Comparison of ENCODE assay signal across 1 cellular context in the genomic region with DNA sequence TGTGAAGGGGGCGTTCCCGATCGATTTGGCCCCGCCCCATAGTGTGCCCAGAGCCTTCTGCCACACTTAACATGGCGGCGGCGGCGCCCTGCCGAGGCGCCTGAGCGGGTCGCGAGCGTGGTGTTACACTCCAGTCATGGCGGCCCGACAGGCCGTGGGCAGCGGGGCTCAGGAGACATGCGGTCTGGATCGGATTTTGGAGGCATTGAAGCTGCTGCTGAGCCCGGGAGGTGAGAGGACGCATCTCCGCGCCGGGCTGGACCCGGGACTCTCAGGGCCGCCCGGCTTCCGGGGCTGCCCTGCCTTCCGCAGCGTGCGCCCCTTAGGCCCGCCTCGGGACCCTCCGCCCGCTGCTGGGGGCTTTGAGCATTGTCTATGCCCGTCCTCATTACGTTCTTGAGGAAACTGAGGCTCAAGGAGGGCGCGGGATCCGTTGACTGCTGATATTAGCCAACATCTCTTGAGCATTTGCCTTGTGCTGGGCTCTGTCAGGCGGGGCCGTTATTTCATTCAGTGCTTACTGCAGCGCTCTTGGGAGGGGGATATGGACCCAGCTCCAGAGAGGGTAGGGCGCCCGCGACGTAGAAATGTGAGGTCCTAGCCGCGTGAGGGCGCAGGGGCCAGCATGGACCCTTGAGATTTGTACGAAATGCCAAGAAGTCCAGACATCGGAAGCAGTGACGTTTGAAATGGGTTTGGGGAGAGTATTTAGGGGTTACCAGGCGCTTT.
A peak's percentile ranks its signal among the peaks of the same experiment; 100 is the strongest.
TF ChIP-seq lines count a peak whose summit lies in the region.

TSS of gene TANGO6 (plus strand) at position 50 of the 729 bp plus-strand sequence. CDS start at position 137, 87 bp downstream.

TF ChIP-seq in GM12878, 131 proteins besides CTCF, POLR2A, EP300 and RAD21 (continued from another document and continues in another):
- TF ChIP-seq MEF2A (IDR thresholded peaks at IDR 0.05; ENCODE audit: insufficient read depth, low read depth, low read length) (0 out of 2 replicates have a peak, but pooled peaks have one; percentile 15), TARDBP (IDR thresholded peaks at IDR 0.05; ENCODE audit: borderline replicate concordance) (peak; percentile 69), MLLT1 (IDR thresholded peaks at IDR 0.05) (no peak), RELA (IDR thresholded peaks at IDR 0.05; ENCODE audit: borderline replicate concordance, partially characterized antibody) (peak; percentile 88), SMAD5 (IDR thresholded peaks at IDR 0.05; ENCODE audit: low read depth) (peak; percentile 19; the same call in 1 of the 2 replicates), TCF3 (IDR thresholded peaks at IDR 0.05; ENCODE audit: borderline replicate concordance, insufficient read depth, low read depth, low read length) (0 out of 2 replicates have a peak, but pooled peaks have one; percentile 21), BCL11A (IDR thresholded peaks at IDR 0.05; ENCODE audit: low read depth, low read length) (no peak), IRF3 (IDR thresholded peaks at IDR 0.05) (no peak), SMC3 (IDR thresholded peaks at IDR 0.05; ENCODE audit: borderline replicate concordance, low read length) (peak; percentile 16; the same call in 1 of the 2 replicates), CREB1 (IDR thresholded peaks at IDR 0.05; ENCODE audit: low read depth) (peak; percentile 72), NR2C1 (IDR thresholded peaks at IDR 0.05) (peak; percentile 76), ZNF274 (IDR thresholded peaks at IDR 0.05; ENCODE audit: insufficient read depth, insufficient read length) (no peak), RB1 (IDR thresholded peaks at IDR 0.05; ENCODE audit: borderline replicate concordance) (peak; percentile 86; the same call in 1 of the 2 replicates), CHD2 (IDR thresholded peaks at IDR 0.05; ENCODE audit: borderline replicate concordance, low read depth, low read length) (peak; percentile 48; the same call in 1 of the 2 replicates), MTA2 (IDR thresholded peaks at IDR 0.05; ENCODE audit: low read depth) (no peak), ZNF207 (IDR thresholded peaks at IDR 0.05; ENCODE audit: borderline replicate concordance) (peak; percentile 90; the same call in 1 of the 2 replicates), ELK1 (IDR thresholded peaks at IDR 0.05; ENCODE audit: low read depth, low read length) (0 out of 2 replicates have a peak, but pooled peaks have one; percentile 35), EED (IDR thresholded peaks at IDR 0.05; ENCODE audit: low read depth) (no peak), PAX8 (IDR thresholded peaks at IDR 0.05) (no peak), JUND (IDR thresholded peaks at IDR 0.05; ENCODE audit: low read depth, low read length) (no peak), RELB (IDR thresholded peaks at IDR 0.05; ENCODE audit: low read depth) (0 out of 2 replicates have a peak, but pooled peaks have one; percentile 33), CBFB (IDR thresholded peaks at IDR 0.05; ENCODE audit: low read depth) (peak; percentile 17; the same call in 1 of the 2 replicates), TCF12 (IDR thresholded peaks at IDR 0.05; ENCODE audit: low read depth, low read length) (0 out of 2 replicates have a peak, but pooled peaks have one; percentile 25), HDAC2 (IDR thresholded peaks at IDR 0.05) (no peak), PML (IDR thresholded peaks at IDR 0.05; ENCODE audit: low read length) (peak; percentile 86; the same call in 1 of the 2 replicates), IKZF1 (conservative IDR thresholded peaks at IDR 0.05) (peak; percentile 76; the same call in 1 of the 2 replicates), ATF7 (IDR thresholded peaks at IDR 0.05; ENCODE audit: low read depth) (no peak), SIX5 (IDR thresholded peaks at IDR 0.05; ENCODE audit: low read depth, low read length, severe bottlenecking) (peak; percentile 64), RUNX3 (IDR thresholded peaks at IDR 0.05; ENCODE audit: low read length) (peak; percentile 37), YY1 (IDR thresholded peaks at IDR 0.05; ENCODE audit: low read depth, low read length) (peak; percentile 99), LARP7 (IDR thresholded peaks at IDR 0.05) (peak; percentile 78), HCFC1 (IDR thresholded peaks at IDR 0.05; ENCODE audit: low read length) (peak; percentile 83)
- TF ChIP-seq, protein P1, sequence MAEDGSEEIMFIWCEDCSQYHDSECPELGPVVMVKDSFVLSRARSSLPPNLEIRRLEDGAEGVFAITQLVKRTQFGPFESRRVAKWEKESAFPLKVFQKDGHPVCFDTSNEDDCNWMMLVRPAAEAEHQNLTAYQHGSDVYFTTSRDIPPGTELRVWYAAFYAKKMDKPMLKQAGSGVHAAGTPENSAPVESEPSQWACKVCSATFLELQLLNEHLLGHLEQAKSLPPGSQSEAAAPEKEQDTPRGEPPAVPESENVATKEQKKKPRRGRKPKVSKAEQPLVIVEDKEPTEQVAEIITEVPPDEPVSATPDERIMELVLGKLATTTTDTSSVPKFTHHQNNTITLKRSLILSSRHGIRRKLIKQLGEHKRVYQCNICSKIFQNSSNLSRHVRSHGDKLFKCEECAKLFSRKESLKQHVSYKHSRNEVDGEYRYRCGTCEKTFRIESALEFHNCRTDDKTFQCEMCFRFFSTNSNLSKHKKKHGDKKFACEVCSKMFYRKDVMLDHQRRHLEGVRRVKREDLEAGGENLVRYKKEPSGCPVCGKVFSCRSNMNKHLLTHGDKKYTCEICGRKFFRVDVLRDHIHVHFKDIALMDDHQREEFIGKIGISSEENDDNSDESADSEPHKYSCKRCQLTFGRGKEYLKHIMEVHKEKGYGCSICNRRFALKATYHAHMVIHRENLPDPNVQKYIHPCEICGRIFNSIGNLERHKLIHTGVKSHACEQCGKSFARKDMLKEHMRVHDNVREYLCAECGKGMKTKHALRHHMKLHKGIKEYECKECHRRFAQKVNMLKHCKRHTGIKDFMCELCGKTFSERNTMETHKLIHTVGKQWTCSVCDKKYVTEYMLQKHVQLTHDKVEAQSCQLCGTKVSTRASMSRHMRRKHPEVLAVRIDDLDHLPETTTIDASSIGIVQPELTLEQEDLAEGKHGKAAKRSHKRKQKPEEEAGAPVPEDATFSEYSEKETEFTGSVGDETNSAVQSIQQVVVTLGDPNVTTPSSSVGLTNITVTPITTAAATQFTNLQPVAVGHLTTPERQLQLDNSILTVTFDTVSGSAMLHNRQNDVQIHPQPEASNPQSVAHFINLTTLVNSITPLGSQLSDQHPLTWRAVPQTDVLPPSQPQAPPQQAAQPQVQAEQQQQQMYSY (CRISPR knock-in tag; IDR thresholded peaks at IDR 0.05), result no peak
- TF ChIP-seq, protein P2, sequence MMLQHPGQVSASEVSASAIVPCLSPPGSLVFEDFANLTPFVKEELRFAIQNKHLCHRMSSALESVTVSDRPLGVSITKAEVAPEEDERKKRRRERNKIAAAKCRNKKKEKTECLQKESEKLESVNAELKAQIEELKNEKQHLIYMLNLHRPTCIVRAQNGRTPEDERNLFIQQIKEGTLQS (IDR thresholded peaks at IDR 0.05; ENCODE audit: borderline replicate concordance, extremely low read depth, low read depth, low read length), result no peak
- TF ChIP-seq, protein P3, sequence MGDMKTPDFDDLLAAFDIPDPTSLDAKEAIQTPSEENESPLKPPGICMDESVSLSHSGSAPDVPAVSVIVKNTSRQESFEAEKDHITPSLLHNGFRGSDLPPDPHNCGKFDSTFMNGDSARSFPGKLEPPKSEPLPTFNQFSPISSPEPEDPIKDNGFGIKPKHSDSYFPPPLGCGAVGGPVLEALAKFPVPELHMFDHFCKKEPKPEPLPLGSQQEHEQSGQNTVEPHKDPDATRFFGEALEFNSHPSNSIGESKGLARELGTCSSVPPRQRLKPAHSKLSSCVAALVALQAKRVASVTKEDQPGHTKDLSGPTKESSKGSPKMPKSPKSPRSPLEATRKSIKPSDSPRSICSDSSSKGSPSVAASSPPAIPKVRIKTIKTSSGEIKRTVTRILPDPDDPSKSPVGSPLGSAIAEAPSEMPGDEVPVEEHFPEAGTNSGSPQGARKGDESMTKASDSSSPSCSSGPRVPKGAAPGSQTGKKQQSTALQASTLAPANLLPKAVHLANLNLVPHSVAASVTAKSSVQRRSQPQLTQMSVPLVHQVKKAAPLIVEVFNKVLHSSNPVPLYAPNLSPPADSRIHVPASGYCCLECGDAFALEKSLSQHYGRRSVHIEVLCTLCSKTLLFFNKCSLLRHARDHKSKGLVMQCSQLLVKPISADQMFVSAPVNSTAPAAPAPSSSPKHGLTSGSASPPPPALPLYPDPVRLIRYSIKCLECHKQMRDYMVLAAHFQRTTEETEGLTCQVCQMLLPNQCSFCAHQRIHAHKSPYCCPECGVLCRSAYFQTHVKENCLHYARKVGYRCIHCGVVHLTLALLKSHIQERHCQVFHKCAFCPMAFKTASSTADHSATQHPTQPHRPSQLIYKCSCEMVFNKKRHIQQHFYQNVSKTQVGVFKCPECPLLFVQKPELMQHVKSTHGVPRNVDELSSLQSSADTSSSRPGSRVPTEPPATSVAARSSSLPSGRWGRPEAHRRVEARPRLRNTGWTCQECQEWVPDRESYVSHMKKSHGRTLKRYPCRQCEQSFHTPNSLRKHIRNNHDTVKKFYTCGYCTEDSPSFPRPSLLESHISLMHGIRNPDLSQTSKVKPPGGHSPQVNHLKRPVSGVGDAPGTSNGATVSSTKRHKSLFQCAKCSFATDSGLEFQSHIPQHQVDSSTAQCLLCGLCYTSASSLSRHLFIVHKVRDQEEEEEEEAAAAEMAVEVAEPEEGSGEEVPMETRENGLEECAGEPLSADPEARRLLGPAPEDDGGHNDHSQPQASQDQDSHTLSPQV (IDR thresholded peaks at IDR 0.05), result peak; percentile 100
- TF ChIP-seq, protein P4, sequence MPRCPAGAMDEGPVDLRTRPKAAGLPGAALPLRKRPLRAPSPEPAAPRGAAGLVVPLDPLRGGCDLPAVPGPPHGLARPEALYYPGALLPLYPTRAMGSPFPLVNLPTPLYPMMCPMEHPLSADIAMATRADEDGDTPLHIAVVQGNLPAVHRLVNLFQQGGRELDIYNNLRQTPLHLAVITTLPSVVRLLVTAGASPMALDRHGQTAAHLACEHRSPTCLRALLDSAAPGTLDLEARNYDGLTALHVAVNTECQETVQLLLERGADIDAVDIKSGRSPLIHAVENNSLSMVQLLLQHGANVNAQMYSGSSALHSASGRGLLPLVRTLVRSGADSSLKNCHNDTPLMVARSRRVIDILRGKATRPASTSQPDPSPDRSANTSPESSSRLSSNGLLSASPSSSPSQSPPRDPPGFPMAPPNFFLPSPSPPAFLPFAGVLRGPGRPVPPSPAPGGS (IDR thresholded peaks at IDR 0.05; ENCODE audit: borderline replicate concordance, insufficient read depth, low read depth, low read length, poor library complexity, severe bottlenecking), result no peak
- TF ChIP-seq, protein P5, sequence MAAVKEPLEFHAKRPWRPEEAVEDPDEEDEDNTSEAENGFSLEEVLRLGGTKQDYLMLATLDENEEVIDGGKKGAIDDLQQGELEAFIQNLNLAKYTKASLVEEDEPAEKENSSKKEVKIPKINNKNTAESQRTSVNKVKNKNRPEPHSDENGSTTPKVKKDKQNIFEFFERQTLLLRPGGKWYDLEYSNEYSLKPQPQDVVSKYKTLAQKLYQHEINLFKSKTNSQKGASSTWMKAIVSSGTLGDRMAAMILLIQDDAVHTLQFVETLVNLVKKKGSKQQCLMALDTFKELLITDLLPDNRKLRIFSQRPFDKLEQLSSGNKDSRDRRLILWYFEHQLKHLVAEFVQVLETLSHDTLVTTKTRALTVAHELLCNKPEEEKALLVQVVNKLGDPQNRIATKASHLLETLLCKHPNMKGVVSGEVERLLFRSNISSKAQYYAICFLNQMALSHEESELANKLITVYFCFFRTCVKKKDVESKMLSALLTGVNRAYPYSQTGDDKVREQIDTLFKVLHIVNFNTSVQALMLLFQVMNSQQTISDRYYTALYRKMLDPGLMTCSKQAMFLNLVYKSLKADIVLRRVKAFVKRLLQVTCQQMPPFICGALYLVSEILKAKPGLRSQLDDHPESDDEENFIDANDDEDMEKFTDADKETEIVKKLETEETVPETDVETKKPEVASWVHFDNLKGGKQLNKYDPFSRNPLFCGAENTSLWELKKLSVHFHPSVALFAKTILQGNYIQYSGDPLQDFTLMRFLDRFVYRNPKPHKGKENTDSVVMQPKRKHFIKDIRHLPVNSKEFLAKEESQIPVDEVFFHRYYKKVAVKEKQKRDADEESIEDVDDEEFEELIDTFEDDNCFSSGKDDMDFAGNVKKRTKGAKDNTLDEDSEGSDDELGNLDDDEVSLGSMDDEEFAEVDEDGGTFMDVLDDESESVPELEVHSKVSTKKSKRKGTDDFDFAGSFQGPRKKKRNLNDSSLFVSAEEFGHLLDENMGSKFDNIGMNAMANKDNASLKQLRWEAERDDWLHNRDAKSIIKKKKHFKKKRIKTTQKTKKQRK (IDR thresholded peaks at IDR 0.05; ENCODE audit: low read depth, low read length), result no peak
